ENCODE assay signal across 22 cellular contexts in the genomic region with DNA sequence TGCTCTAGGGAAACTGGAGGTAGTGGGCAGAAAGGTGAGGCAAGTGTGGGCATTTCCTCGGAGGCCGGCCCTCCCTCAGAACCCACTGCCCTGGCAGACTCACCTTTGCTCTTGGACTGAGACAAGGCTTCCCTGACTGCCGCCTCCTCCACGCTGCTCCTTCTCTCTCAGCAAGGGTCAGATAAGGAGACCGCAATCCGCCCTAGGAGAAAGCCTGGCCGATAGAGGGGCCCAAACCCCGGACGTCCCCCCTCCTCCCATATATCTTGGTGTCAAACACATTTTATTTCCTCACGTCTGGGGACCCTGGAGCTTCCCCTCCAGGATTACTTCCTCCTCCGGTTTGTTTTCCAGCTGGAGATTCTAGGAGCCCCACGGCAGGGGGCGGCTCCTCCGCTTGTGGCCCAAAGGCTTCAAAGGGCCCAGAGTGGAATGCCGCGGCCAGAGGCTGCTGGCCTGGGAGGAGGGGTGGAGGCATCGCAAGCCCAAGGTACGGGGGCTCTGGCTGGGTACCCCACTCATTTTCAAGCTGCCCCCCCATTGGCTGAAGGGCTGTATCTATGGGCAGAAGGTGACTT. TPM values are rescaled to one million over a fixed set of nuclear protein-coding genes. Genes with fewer than 3 reads are reported as not detected.
"Had no signal": no experiment of that assay in that cellular context is flagged by ENCODE, and none has a peak within 500 bp of the region (broad histone marks: within the 10 kb centered on the region; RNA-seq: fewer than 3 reads in every experiment).

No MANE protein-coding gene starts in this region.

- H3K27me3 ChIP-seq: testis had no signal

- H3K4me3 ChIP-seq: colonic mucosa, esophagus squamous epithelium, hepatocyte, psoas muscle, smooth muscle cell, testis, upper lobe of right lung had no signal

- H3K36me3 ChIP-seq: colonic mucosa, esophagus squamous epithelium, upper lobe of right lung had no signal

- H2AFZ ChIP-seq: hepatocyte had no signal

- DNase-seq: activated CD4-positive, alpha-beta T cell treated with anti-CD3 and anti-CD28 coated beads, Interleukin-2, amount 10 ng/mL, durations not matched to agents 24 days and 14 days; activated CD8-positive, alpha-beta memory T cell treated with anti-CD3 and anti-CD28 coated beads, Interleukin-2, amount 50 U/mL, for 48 hours; activated gamma-delta T cell; activated naive CD8-positive, alpha-beta T cell treated with anti-CD3 and anti-CD28 coated beads for 36 hours; activated T-cell treated with anti-CD3 and anti-CD28 coated beads, Interleukin-2, amount 50 U/mL, for 72 hours; central memory CD4-positive, alpha-beta T cell; colonic mucosa; esophagus squamous epithelium; kidney glomerular epithelial cell; psoas muscle; stimulated activated naive CD8-positive, alpha-beta T cell treated with anti-CD3 and anti-CD28 coated beads, Interleukin-15, amount 100 ng/mL, for 72 hours; testis; upper lobe of right lung had no signal

- H3K79me2 ChIP-seq: hepatocyte had no signal

- H3K4me1 Mint-ChIP-seq: activated CD4-positive, alpha-beta T cell treated with anti-CD3 and anti-CD28 coated beads, Interleukin-2, amount 10 ng/mL, durations not matched to agents 24 days and 14 days; activated naive CD8-positive, alpha-beta T cell treated with anti-CD3 and anti-CD28 coated beads for 36 hours; stimulated activated naive CD8-positive, alpha-beta T cell treated with anti-CD3 and anti-CD28 coated beads, Interleukin-15, amount 100 ng/mL, for 72 hours had no signal

- H3K27ac Mint-ChIP-seq: activated CD4-positive, alpha-beta T cell treated with anti-CD3 and anti-CD28 coated beads, Interleukin-2, amount 10 ng/mL, durations not matched to agents 24 days and 14 days; activated naive CD8-positive, alpha-beta T cell treated with anti-CD3 and anti-CD28 coated beads for 36 hours; activated T-cell treated with anti-CD3 and anti-CD28 coated beads, Interleukin-2, amount 50 U/mL, for 72 hours; brain; T-helper 2 cell treated with Interferon-gamma antibody and Interleukin-4, amounts not matched to agents 5 μg/mL and 100 μg/mL, for 36 hours had no signal

- FAIRE-seq: endothelial cell of umbilical vein had no signal

- H3K4me2 ChIP-seq: hepatocyte, smooth muscle cell had no signal

- H3K27ac ChIP-seq: colonic mucosa, esophagus squamous epithelium, hepatocyte, psoas muscle, testis, upper lobe of right lung had no signal

- H3K4me1 ChIP-seq: colonic mucosa, esophagus squamous epithelium, psoas muscle, testis, upper lobe of right lung had no signal

- H3K9me3 ChIP-seq: colonic mucosa, psoas muscle, testis had no signal

- ATAC-seq: activated T-cell treated with anti-CD3 and anti-CD28 coated beads, Interleukin-2, amount 50 U/mL, for 72 hours; psoas muscle; stimulated activated naive CD8-positive, alpha-beta T cell treated with anti-CD3 and anti-CD28 coated beads, Interleukin-15, amount 100 ng/mL, for 72 hours; upper lobe of right lung had no signal

- H3K9me3 Mint-ChIP-seq: activated CD4-positive, alpha-beta T cell treated with anti-CD3 and anti-CD28 coated beads, Interleukin-2, amount 10 ng/mL, durations not matched to agents 24 days and 14 days; T-helper 2 cell treated with Interferon-gamma antibody and Interleukin-4, amounts not matched to agents 5 μg/mL and 100 μg/mL, for 36 hours had no signal

- H3K4me3 Mint-ChIP-seq: activated CD4-positive, alpha-beta T cell treated with anti-CD3 and anti-CD28 coated beads, Interleukin-2, amount 10 ng/mL, durations not matched to agents 24 days and 14 days; activated naive CD8-positive, alpha-beta T cell treated with anti-CD3 and anti-CD28 coated beads for 36 hours; activated T-cell treated with anti-CD3 and anti-CD28 coated beads, Interleukin-2, amount 50 U/mL, for 72 hours; stimulated activated naive CD8-positive, alpha-beta T cell treated with anti-CD3 and anti-CD28 coated beads, Interleukin-15, amount 100 ng/mL, for 72 hours; T-helper 2 cell treated with Interferon-gamma antibody and Interleukin-4, amounts not matched to agents 5 μg/mL and 100 μg/mL, for 36 hours had no signal

- H3K36me3 Mint-ChIP-seq: activated naive CD8-positive, alpha-beta T cell treated with anti-CD3 and anti-CD28 coated beads for 36 hours; brain had no signal

RNA-seq across cellular contexts. Expression of a gene that starts 31.6 kb away (rescaled TPM):
- total RNA-seq: activated CD4-positive, alpha-beta T cell treated with anti-CD3 and anti-CD28 coated beads, Interleukin-2, amount 10 ng/mL, durations not matched to agents 24 days and 14 days; activated naive CD8-positive, alpha-beta T cell treated with anti-CD3 and anti-CD28 coated beads for 36 hours; activated T-cell treated with anti-CD3 and anti-CD28 coated beads, Interleukin-2, amount 50 U/mL, for 72 hours; colonic mucosa; endothelial cell of umbilical vein; esophagus squamous epithelium; fibroblast of villous mesenchyme; glomerular endothelial cell; hepatocyte; lower leg skin; osteoblast; smooth muscle cell; upper lobe of right lung had no signal
- polyA plus RNA-seq: endothelial cell of umbilical vein, hepatocyte, smooth muscle cell had no signal
